7 cellular contexts compared by ENCODE assay signal in genomic region chrX:40794812-40795130, GRCh38. TPM values are rescaled to one million over a fixed set of nuclear protein-coding genes. Genes with fewer than 3 reads are reported as not detected.
A peak's percentile ranks its signal among the peaks of the same experiment; 100 is the strongest.
DNase-seq lines count a peak whose midpoint lies in the region; TF ChIP-seq lines count a peak whose summit lies in the region.
"Not testable (repeated sequence)": the region's sequence is repeated elsewhere in the genome, so short reads cannot be mapped to it uniquely, and the experiment has no call there.

No MANE protein-coding gene starts in this region.

- H2BK5ac ChIP-seq in neuronal stem cell (ENCODE audit: low read length): not testable (repeated sequence)

- WGBS in neuronal stem cell (ENCODE audit: extremely low coverage in 2 of 2, insufficient read length in 2 of 2, insufficient replicate concordance in 1 of 2), 2 donors: no CpG with 5 or more reads among the region's 1 CpG

- H3K27ac ChIP-seq in HUES6 (ENCODE audit: low read depth, low read length) (peak overlapping the region; percentile 21; the same call in 1 of the 2 replicates), WERI-Rb-1 (peak overlapping the region; percentile 79)
- not testable (repeated sequence) for H3K27ac ChIP-seq in neuronal stem cell (replicated peaks; ENCODE audit: low read length)

- peak overlapping the region; percentile 81 for H2AFZ ChIP-seq in neuronal stem cell (ENCODE audit: low read length)

- TF ChIP-seq CTCF in WERI-Rb-1 (IDR thresholded peaks at IDR 0.05; ENCODE audit: low read depth, low read length): not testable (repeated sequence)

- H4K91ac ChIP-seq in neuronal stem cell (ENCODE audit: low read depth, low read length, poor library complexity): not testable (repeated sequence)

- not testable (repeated sequence) for H2AK5ac ChIP-seq in neuronal stem cell (ENCODE audit: low read depth, low read length)

- not testable (repeated sequence) for H3K23ac ChIP-seq in neuronal stem cell (ENCODE audit: low read depth, low read length, poor library complexity)

- not testable (repeated sequence) for H3K4me2 ChIP-seq in neuronal stem cell (ENCODE audit: insufficient read depth, low read length, poor library complexity, severe bottlenecking)

- H3K4me1 ChIP-seq in HUES6 (ENCODE audit: control insufficient read depth, insufficient read depth, low read length); neuronal stem cell (ENCODE audit: control insufficient read depth in 2 of 2, insufficient read depth in 1 of 2, low read depth in 1 of 2, low read length in 2 of 2): not testable (repeated sequence)

- H2BK15ac ChIP-seq in neuronal stem cell (ENCODE audit: low read length): not testable (repeated sequence)

- H3K4me3 ChIP-seq in HUES6 (ENCODE audit: low read depth, low read length); WERI-Rb-1 (ENCODE audit: low read depth, low read length); neuronal stem cell (ENCODE audit: low read length in 2 of 2): not testable (repeated sequence)

- H3K9me3 ChIP-seq in HUES6 (ENCODE audit: control insufficient read depth, insufficient read depth, low read depth, low read length): peaks cover 19% of the 10 kb centered on the region
- not testable (repeated sequence) for H3K9me3 ChIP-seq in WERI-Rb-1 (ENCODE audit: severe bottlenecking); neuronal stem cell (replicated peaks in 1 of 2; ENCODE audit: control insufficient read depth in 2 of 2, insufficient read depth in 1 of 2, low read depth in 1 of 2, low read length in 2 of 2)

- H2BK12ac ChIP-seq in neuronal stem cell (ENCODE audit: low read length): not testable (repeated sequence)

- not testable (repeated sequence) for H3K36me3 ChIP-seq in HUES6 (ENCODE audit: control insufficient read depth, insufficient read depth, low read length); WERI-Rb-1; neuronal stem cell (replicated peaks in 1 of 2; ENCODE audit: control insufficient read depth in 2 of 2, insufficient read depth in 2 of 2, low read length in 2 of 2)

- H3K79me1 ChIP-seq in neuronal stem cell (ENCODE audit: low read depth, low read length): not testable (repeated sequence)

- H3K9ac ChIP-seq in HUES6 (ENCODE audit: low read length): peak overlapping the region; percentile 74
- not testable (repeated sequence) for H3K9ac ChIP-seq in neuronal stem cell (ENCODE audit: low read depth, low read length, poor library complexity)

- not testable (repeated sequence) for H3K14ac ChIP-seq in neuronal stem cell (ENCODE audit: low read length)

- peak; percentile 35 for DNase-seq in DMS53 (lab: John Stamatoyannopoulos, UW)
- DNase-seq in NCI-H226: peak; percentile 32
- DNase-seq in WERI-Rb-1; neuronal stem cell (ENCODE audit: low spot score): not testable (repeated sequence)
- peak; percentile 29 for DNase-seq in dermis blood vessel endothelial cell
- DNase-seq in glomerular visceral epithelial cell (ENCODE audit: extremely low spot score): peak; percentile 45

- not testable (repeated sequence) for H2BK120ac ChIP-seq in neuronal stem cell (ENCODE audit: low read depth, low read length)

- not testable (repeated sequence) for H4K8ac ChIP-seq in neuronal stem cell (ENCODE audit: low read depth, low read length)

- not testable (repeated sequence) for H3K4ac ChIP-seq in neuronal stem cell (ENCODE audit: low read length)

- H3K27me3 ChIP-seq in HUES6 (ENCODE audit: control insufficient read depth, insufficient read depth, low read length); neuronal stem cell (ENCODE audit: control insufficient read depth in 3 of 3, insufficient read depth in 3 of 3, low read depth in 1 of 3, low read length in 3 of 3): not testable (repeated sequence)
- H3K27me3 ChIP-seq in WERI-Rb-1 (ENCODE audit: insufficient read depth, low read depth, severe bottlenecking): peaks cover 21% of the 10 kb centered on the region

- H3K18ac ChIP-seq in neuronal stem cell (ENCODE audit: low read length): not testable (repeated sequence)

RNA-seq across cellular contexts. Expression of gene MED14, which starts 59.4 kb away (rescaled TPM):
- 26.7 and 37.2 TPM in 2 replicates for total RNA-seq in dermis blood vessel endothelial cell
- polyA plus RNA-seq in neuronal stem cell (2013, experiment 1 of 2): 42.0 TPM
- 43.0 TPM for polyA plus RNA-seq in neuronal stem cell (2013, experiment 2 of 2)
